ENCODE assay signal across 8 cellular contexts in the genomic region with DNA sequence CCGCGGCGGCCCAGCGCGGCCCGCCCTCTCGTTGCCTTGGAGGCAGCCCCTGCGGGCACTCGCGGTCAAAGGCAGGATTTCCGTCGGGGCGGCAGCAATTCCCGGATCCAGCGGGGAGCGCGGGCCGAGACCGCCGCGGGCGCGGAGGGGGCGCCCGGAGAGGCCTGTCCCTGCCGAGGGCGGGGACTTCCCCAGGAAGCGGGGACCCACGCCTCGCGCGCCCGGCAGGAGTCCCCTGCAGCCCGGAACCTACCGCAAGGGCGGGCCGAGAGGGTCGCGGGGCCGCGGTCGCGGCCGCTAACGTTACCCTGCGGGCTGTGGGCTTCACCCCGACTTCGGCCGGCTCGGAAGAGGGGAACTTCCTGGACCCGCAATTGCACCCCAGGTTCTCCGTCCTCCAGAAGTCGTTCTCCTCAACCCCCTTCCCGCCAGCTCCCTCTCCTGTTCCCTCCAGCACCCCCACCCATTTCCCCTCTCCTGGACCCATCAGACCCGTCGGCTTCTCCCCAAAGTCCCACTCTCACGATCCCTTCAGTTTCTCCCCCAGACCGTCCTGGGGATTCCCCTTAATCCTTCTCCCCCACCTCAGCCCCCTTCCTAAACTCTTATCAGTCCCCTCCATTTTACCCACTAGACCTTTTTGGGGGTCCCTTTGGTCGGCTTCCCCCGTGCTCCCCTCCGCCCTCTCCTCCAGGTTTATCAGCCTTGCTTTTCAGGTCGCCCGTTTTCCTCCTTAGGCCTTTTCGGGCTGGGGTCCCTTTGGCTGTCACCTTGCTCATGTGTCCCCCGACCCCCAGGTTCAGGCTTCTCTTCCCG. TPM values are rescaled to one million over a fixed set of nuclear protein-coding genes. Genes with fewer than 3 reads are reported as not detected.
DNase-seq lines count a peak whose midpoint lies in the region; ATAC-seq and TF ChIP-seq lines count a peak whose summit lies in the region.

No MANE protein-coding gene starts in this region.

- intact Hi-C loops in left ventricle myocardium superior (cut with micrococcal nuclease), result no loop called here
- intact Hi-C loops in gastrocnemius medialis (cut with DNase I; ENCODE audit: low total_unique reads), result no loop called here

- peaks cover 14 to 21% (median 21%) of the 10 kb centered on the region in 3 donors for H3K27me3 ChIP-seq in gastrocnemius medialis

- TF ChIP-seq CTCF in HFF-Myc (IDR thresholded peaks at IDR 0.05; ENCODE audit: low read depth, low read length, missing control alignments) (no peak), gastrocnemius medialis (IDR thresholded peaks at IDR 0.05 in 4 of 5, conservative IDR thresholded peaks at IDR 0.05 in 1 of 5) (peak in 2 of 5 experiments; percentile 10 to 12)

- no peaks in the 10 kb centered on the region for H3K9me3 ChIP-seq in gastrocnemius medialis

- peak overlapping the region; percentile 58 for H3K4me3 Mint-ChIP-seq in activated naive CD4-positive, alpha-beta T cell treated with anti-CD3 and anti-CD28 coated beads, Interleukin-2, amount 10 ng/mL, durations not matched to agents 7 days and 5 days

- peak; percentile 43 for DNase-seq in AG08396 (ENCODE audit: low spot score)
- no peak for DNase-seq in HFF-Myc (ENCODE audit: extremely low read depth, low read depth)
- peak; percentile 68 for DNase-seq in activated naive CD4-positive, alpha-beta T cell treated with anti-CD3 and anti-CD28 coated beads, Interleukin-2, amount 10 ng/mL, durations not matched to agents 7 days and 5 days
- DNase-seq in left ventricle myocardium superior, result peak; percentile 78
- no peak for DNase-seq in gastrocnemius medialis
- no peak for DNase-seq in NCI-H345 treated with DMSO at 0.1 percent for 48 hours (lab: John Stamatoyannopoulos, UW; ENCODE audit: unreplicated experiment)
- DNase-seq in LoVo (ENCODE audit: low spot score), result no peak
- no peak for DNase-seq in anterior cingulate cortex (lab: John Stamatoyannopoulos, UW)

- no peaks in the 10 kb centered on the region for H3K36me3 ChIP-seq in gastrocnemius medialis

- H3K27me3 Mint-ChIP-seq in activated naive CD4-positive, alpha-beta T cell treated with anti-CD3 and anti-CD28 coated beads, Interleukin-2, amount 10 ng/mL, durations not matched to agents 7 days and 5 days, result peaks cover 40% of the 10 kb centered on the region

- no peaks in the 10 kb centered on the region for H3K9me3 Mint-ChIP-seq in activated naive CD4-positive, alpha-beta T cell treated with anti-CD3 and anti-CD28 coated beads, Interleukin-2, amount 10 ng/mL, durations not matched to agents 7 days and 5 days

- H3K4me1 Mint-ChIP-seq in activated naive CD4-positive, alpha-beta T cell treated with anti-CD3 and anti-CD28 coated beads, Interleukin-2, amount 10 ng/mL, durations not matched to agents 7 days and 5 days, result peaks cover 72% of the 10 kb centered on the region

- H3K27ac ChIP-seq in gastrocnemius medialis, result peak overlapping the region; percentile 68 to 84 (median 80)

- H3K4me3 ChIP-seq in HFF-Myc (replicated peaks; ENCODE audit: low read depth, low read length), result peak overlapping the region; percentile 30
- H3K4me3 ChIP-seq in gastrocnemius medialis, result peak overlapping the region; percentile 50 to 57 (median 52)

- TF ChIP-seq POLR2A in gastrocnemius medialis (IDR thresholded peaks at IDR 0.05), result peak; percentile 37 to 67

- ATAC-seq in left ventricle myocardium superior (peak; percentile 76), gastrocnemius medialis (peak in 1 of 2 donors; percentile 10)

- peaks cover 15 to 25% of the 10 kb centered on the region in 2 donors for H3K4me1 ChIP-seq in gastrocnemius medialis

- H3K36me3 Mint-ChIP-seq in activated naive CD4-positive, alpha-beta T cell treated with anti-CD3 and anti-CD28 coated beads, Interleukin-2, amount 10 ng/mL, durations not matched to agents 7 days and 5 days, result no peaks in the 10 kb centered on the region

- in situ Hi-C loops in gastrocnemius medialis (cut with MboI; ENCODE audit: low sequenced_read_pairs in 4 of 4), result no loop called here

- H3K27ac Mint-ChIP-seq in activated naive CD4-positive, alpha-beta T cell treated with anti-CD3 and anti-CD28 coated beads, Interleukin-2, amount 10 ng/mL, durations not matched to agents 7 days and 5 days, result no peak overlapping the region

- CTCF ChIA-PET in activated naive CD4-positive, alpha-beta T cell treated with anti-CD3 and anti-CD28 coated beads, Interleukin-2, amount 10 ng/mL, durations not matched to agents 7 days and 5 days (lab: Charles Lee), result no interaction called here

RNA-seq across cellular contexts. Expression of gene FGR, which starts 0.6 kb away (rescaled TPM):
- total RNA-seq in left ventricle myocardium superior (4.7 TPM), gastrocnemius medialis (1 to 10 TPM; 1.3 to 5.8 (median 4.7) TPM)

RNA-seq across cellular contexts. Expression of gene AHDC1, which starts 30.4 kb away (rescaled TPM):
- total RNA-seq in left ventricle myocardium superior, result 42.8 TPM
- total RNA-seq in gastrocnemius medialis, result 10 to 100 TPM; 22.2 to 57.9 (median 35.2) TPM

RNA-seq across cellular contexts. Expression of gene IFI6, which starts 37.6 kb away (rescaled TPM):
- total RNA-seq in left ventricle myocardium superior, result 34.5 TPM
- 10 to 100 TPM in 3 of 4 donors, 1 to 10 TPM in 1; 7.7 to 25.1 (median 14.5) TPM for total RNA-seq in gastrocnemius medialis

Comparison
In these comparisons a context has a peak if more than half of its experiments do, and no peak if none do; other contexts are left out.
1. DNase-seq: peak in AG08396 (single experiment), activated naive CD4-positive, alpha-beta T cell treated with anti-CD3 and anti-CD28 coated beads, Interleukin-2, amount 10 ng/mL, durations not matched to agents 7 days and 5 days (single experiment) and left ventricle myocardium superior (single experiment); none in HFF-Myc (single experiment), gastrocnemius medialis (0 of 2), NCI-H345 treated with DMSO at 0.1 percent for 48 hours (single experiment), LoVo (single experiment) and anterior cingulate cortex (0 of 58).